Comparison of ENCODE assay signal across 27 cellular contexts in the genomic region with DNA sequence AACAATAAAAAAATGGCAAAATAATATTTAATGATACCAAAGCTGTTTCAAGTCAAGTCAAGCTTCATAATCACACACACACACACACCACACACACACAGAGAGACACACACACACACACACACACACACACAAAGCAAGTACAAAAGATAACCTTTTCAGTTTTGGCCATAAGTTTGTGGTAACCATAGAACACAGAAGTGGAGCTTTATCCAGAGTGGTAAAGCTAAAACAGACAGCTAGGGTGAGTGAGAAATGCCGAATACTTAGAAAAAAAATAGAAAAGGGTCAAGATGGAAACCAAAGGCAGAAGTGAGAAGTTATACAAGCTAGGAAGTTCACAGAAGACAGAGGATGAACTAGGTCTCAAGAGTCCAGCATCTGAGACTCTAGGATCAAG.
"Had no signal": no experiment of that assay in that cellular context is flagged by ENCODE, and none has a peak within 500 bp of the region (broad histone marks: within the 10 kb centered on the region; RNA-seq: fewer than 3 reads in every experiment).

No MANE protein-coding gene starts in this region.

- DNase-seq: hypothalamus; immature natural killer cell; kidney; left colon; left lung; lower lobe of right lung; mesendoderm; naive B cell; natural killer cell; nephron progenitor cell; ovary; retina; right cardiac atrium; stimulated activated CD4-positive, alpha-beta T cell treated with anti-CD3 and anti-CD28 coated beads, Interleukin-12 subunit alpha, Interleukin-12 subunit beta, amount 100 ng/mL, for 4 hours; stimulated activated CD4-positive, alpha-beta T cell treated with anti-CD3 and anti-CD28 coated beads, Interleukin-15, amount 100 ng/mL, for 24 hours; stimulated activated CD4-positive, alpha-beta T cell treated with anti-CD3 and anti-CD28 coated beads, Interleukin-2, amount 100 ng/mL, for 24 hours; stimulated activated CD4-positive, alpha-beta T cell treated with anti-CD3 and anti-CD28 coated beads, Interleukin-4, amount 100 ng/mL, for 1 hour; stimulated activated naive B cell treated with anti-CD40 and anti-IgM and Interleukin-4, amounts not matched to agents 10 μg/mL and 1 μg/mL and 100 μg/mL, for 72 hours; stimulated activated naive CD8-positive, alpha-beta T cell treated with anti-CD3 and anti-CD28 coated beads, Interleukin-15, Interleukin-2, amounts not matched to agents 100 U/mL and 50 U/mL, for 24 hours; stomach; testis; thyroid gland; transverse colon; upper lobe of left lung had no signal

- ATAC-seq: left colon; left lung; lower lobe of right lung; natural killer cell; right cardiac atrium; sciatic nerve; stimulated activated naive B cell treated with anti-CD40 and anti-IgM and Interleukin-4, amounts not matched to agents 10 μg/mL and 1 μg/mL and 100 μg/mL, for 72 hours; stimulated activated naive CD8-positive, alpha-beta T cell treated with anti-CD3 and anti-CD28 coated beads, Interleukin-15, Interleukin-2, amounts not matched to agents 100 U/mL and 50 U/mL, for 24 hours had no signal

- H3K27me3 ChIP-seq: left lung, ovary, stomach, testis, thyroid gland, transverse colon, upper lobe of left lung had no signal

- FAIRE-seq: islet of Langerhans, kidney had no signal

- H3K9me3 ChIP-seq: left lung, lower lobe of right lung, ovary, testis, thyroid gland, transverse colon, upper lobe of left lung had no signal

- H3K36me3 ChIP-seq: left lung, lower lobe of right lung, ovary, stomach, thyroid gland, transverse colon, upper lobe of left lung had no signal

- H3K27ac ChIP-seq: left lung, lower lobe of right lung, ovary, skin epidermis, stomach, testis, thyroid gland, transverse colon, upper lobe of left lung had no signal

- H3K4me1 ChIP-seq: left lung, lower lobe of right lung, stomach, testis, transverse colon, upper lobe of left lung had no signal

- H3K4me3 ChIP-seq: left lung, lower lobe of right lung, ovary, skin epidermis, stomach, testis, thyroid gland, transverse colon, upper lobe of left lung had no signal
